ENCODE assay signal across 20 cellular contexts in the genomic region with DNA sequence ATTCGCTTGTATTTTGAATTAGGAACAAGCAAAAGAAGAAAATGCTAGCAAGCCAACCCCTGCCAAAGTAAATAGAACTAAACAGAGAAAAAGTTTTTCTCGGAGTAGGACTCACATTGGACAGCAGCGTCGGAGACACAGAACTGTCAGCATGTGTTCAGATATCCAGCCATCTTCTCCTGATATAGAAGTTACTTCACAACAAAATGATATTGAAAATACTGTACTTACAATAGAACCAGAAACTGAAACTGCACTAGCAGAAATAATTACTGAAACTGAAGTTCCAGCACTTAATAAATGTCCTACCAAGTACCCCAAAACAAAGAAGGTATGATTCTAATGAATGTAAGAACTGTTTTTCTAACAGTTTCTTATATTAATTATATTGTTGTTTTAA.
A peak's percentile ranks its signal among the peaks of the same experiment; 100 is the strongest.
DNase-seq lines count a peak whose midpoint lies in the region; ATAC-seq and TF ChIP-seq lines count a peak whose summit lies in the region.
"Had no signal": no experiment of that assay in that cellular context is flagged by ENCODE, and none has a peak within 500 bp of the region (broad histone marks: within the 10 kb centered on the region; RNA-seq: fewer than 3 reads in every experiment).

No MANE protein-coding gene starts in this region.

- no peaks in the 10 kb centered on the region for H4K20me1 ChIP-seq in IMR-90 (ENCODE audit: insufficient read depth, low read length)

- peaks cover 8% of the 10 kb centered on the region for H3K4me1 ChIP-seq in IMR-90 (ENCODE audit: control insufficient read depth, insufficient read depth, low read length)
- peaks cover 5% of the 10 kb centered on the region for H3K4me1 ChIP-seq in mesenchymal stem cell (ENCODE audit: control insufficient read depth, insufficient read depth, low read depth, low read length)
- H3K4me1 ChIP-seq in right cardiac atrium (ENCODE audit: control insufficient read depth, insufficient read depth, low read length) = no peaks in the 10 kb centered on the region
- no peaks in the 10 kb centered on the region for H3K4me1 ChIP-seq in neuronal stem cell (ENCODE audit: control insufficient read depth in 2 of 2, insufficient read depth in 1 of 2, low read depth in 1 of 2, low read length in 2 of 2)
- H3K4me1 ChIP-seq: upper lobe of left lung had no signal

- H3K56ac ChIP-seq in IMR-90 (ENCODE audit: extremely low read depth, insufficient read depth, low read length) = no peak overlapping the region

- in situ Hi-C loops in IMR-90 (cut with MboI; ENCODE audit: low sequenced_read_pairs) = no loop called here

- no peak overlapping the region for H3K4me2 ChIP-seq in IMR-90 (ENCODE audit: low read depth, low read length)
- no peak overlapping the region for H3K4me2 ChIP-seq in mesenchymal stem cell (ENCODE audit: low read length, poor library complexity, severe bottlenecking)
- no peak overlapping the region for H3K4me2 ChIP-seq in neuronal stem cell (ENCODE audit: insufficient read depth, low read length, poor library complexity, severe bottlenecking)

- H3K27me3 ChIP-seq in IMR-90 (ENCODE audit: control insufficient read depth, insufficient read depth, low read length) (no peaks in the 10 kb centered on the region), mesenchymal stem cell (ENCODE audit: control insufficient read depth in 1 of 2, insufficient read depth in 1 of 2, low read length in 2 of 2) (no peaks in the 10 kb centered on the region), right cardiac atrium (ENCODE audit: control insufficient read depth, insufficient read depth) (no peaks in the 10 kb centered on the region), neuronal stem cell (ENCODE audit: control insufficient read depth in 3 of 3, insufficient read depth in 3 of 3, low read depth in 1 of 3, low read length in 3 of 3) (no peaks in the 10 kb centered on the region)
- H3K27me3 ChIP-seq: brain microvascular endothelial cell, upper lobe of left lung had no signal

- H2BK15ac ChIP-seq in IMR-90 (ENCODE audit: low read depth, low read length) (no peak overlapping the region), mesenchymal stem cell (ENCODE audit: low read depth, poor library complexity, severe bottlenecking) (no peak overlapping the region), neuronal stem cell (ENCODE audit: low read length) (no peak overlapping the region)

- no peak for TF ChIP-seq CTCF in IMR-90 (conservative IDR thresholded peaks at IDR 0.05; ENCODE audit: low read depth, low read length)

- dilution Hi-C loops in IMR-90 (cut with HindIII; ENCODE audit: low sequenced_read_pairs, unreplicated experiment) = no loop called here

- no peaks in the 10 kb centered on the region for H3K27me3 Mint-ChIP-seq in activated naive CD4-positive, alpha-beta T cell treated with anti-CD3 and anti-CD28 coated beads, Interleukin-2, amount 10 ng/mL, durations not matched to agents 7 days and 5 days
- H3K27me3 Mint-ChIP-seq: naive thymus-derived CD8-positive, alpha-beta T cell had no signal

- TF ChIP-seq RAD21 in IMR-90 (IDR thresholded peaks at IDR 0.05; ENCODE audit: low read length) = no peak

- TF ChIP-seq POLR2A in IMR-90 (IDR thresholded peaks at IDR 0.05; ENCODE audit: low read depth, low read length) = no peak

- H2BK5ac ChIP-seq in IMR-90 (ENCODE audit: low read depth, low read length, poor library complexity, severe bottlenecking) (no peak overlapping the region), mesenchymal stem cell (ENCODE audit: low read depth, low read length, poor library complexity, severe bottlenecking) (no peak overlapping the region), neuronal stem cell (ENCODE audit: low read length) (no peak overlapping the region)

- no peak overlapping the region for H3K4ac ChIP-seq in IMR-90 (ENCODE audit: low read depth, low read length)
- H3K4ac ChIP-seq in mesenchymal stem cell (ENCODE audit: low read depth in 1 of 2, low read length in 2 of 2) = no peak overlapping the region
- no peak overlapping the region for H3K4ac ChIP-seq in neuronal stem cell (ENCODE audit: low read length)

- H4K5ac ChIP-seq in IMR-90 (ENCODE audit: low read depth, low read length) = no peak overlapping the region

- H3K27ac ChIP-seq in IMR-90 (ENCODE audit: insufficient read depth, low read length) = no peak overlapping the region
- H3K27ac ChIP-seq in mesenchymal stem cell (ENCODE audit: low read length, poor library complexity, severe bottlenecking) = no peak overlapping the region
- no peak overlapping the region for H3K27ac ChIP-seq in right cardiac atrium (ENCODE audit: low read length)
- H3K27ac ChIP-seq in neuronal stem cell (replicated peaks; ENCODE audit: low read length) = no peak overlapping the region
- H3K27ac ChIP-seq: brain microvascular endothelial cell, upper lobe of left lung had no signal

- H2BK12ac ChIP-seq in mesenchymal stem cell (ENCODE audit: low read length in 2 of 2) = no peak overlapping the region
- no peak overlapping the region for H2BK12ac ChIP-seq in neuronal stem cell (ENCODE audit: low read length)

- BruUV-seq in IMR-90 (replicated peaks; lab: Mats Ljungman, UMichigan) = no TSS peak

- H3K9ac ChIP-seq in IMR-90 (ENCODE audit: low read depth, low read length) (peak overlapping the region; percentile 35; the same call in 1 of the 2 replicates), mesenchymal stem cell (ENCODE audit: low read length) (peak overlapping the region; percentile 36), neuronal stem cell (ENCODE audit: low read depth, low read length, poor library complexity) (no peak overlapping the region)

- H3K4me3 Mint-ChIP-seq in activated naive CD4-positive, alpha-beta T cell treated with anti-CD3 and anti-CD28 coated beads, Interleukin-2, amount 10 ng/mL, durations not matched to agents 7 days and 5 days = no peak overlapping the region
- H3K4me3 Mint-ChIP-seq: immature natural killer cell; naive thymus-derived CD8-positive, alpha-beta T cell had no signal

- no peak for DNase-seq in IMR-90
- DNase-seq in mesenchymal stem cell = no peak
- DNase-seq in UCSD-AML1 (lab: John Stamatoyannopoulos, UW; ENCODE audit: unreplicated experiment) = no peak
- DNase-seq in right cardiac atrium = no peak
- DNase-seq in neuronal stem cell (ENCODE audit: low spot score) = no peak
- DNase-seq in activated naive CD4-positive, alpha-beta T cell treated with anti-CD3 and anti-CD28 coated beads, Interleukin-2, amount 10 ng/mL, durations not matched to agents 7 days and 5 days = no peak
- DNase-seq: activated CD4-positive, CD25-positive, alpha-beta regulatory T cell treated with anti-CD3 and anti-CD28 coated beads, Interleukin-2, amount 50 U/mL, for 72 hours; activated naive CD4-positive, alpha-beta T cell treated with Interleukin-2 at 50 U/mL for 16 hours; brain microvascular endothelial cell; DMS53; immature natural killer cell; naive thymus-derived CD8-positive, alpha-beta T cell; NCI-H187; posterior cingulate gyrus; SHP77; stimulated activated naive CD4-positive, alpha-beta T cell; upper lobe of left lung had no signal

- H3K79me1 ChIP-seq in IMR-90 (ENCODE audit: low read depth in 1 of 2, low read length in 2 of 2) (peaks cover 23 to 34% of the 10 kb centered on the region in 2 experiments), mesenchymal stem cell (replicated peaks; ENCODE audit: low read length, poor library complexity, severe bottlenecking) (peaks cover 9% of the 10 kb centered on the region), neuronal stem cell (ENCODE audit: low read depth, low read length) (no peaks in the 10 kb centered on the region)

- H4K91ac ChIP-seq in IMR-90 (ENCODE audit: insufficient read depth, low read depth, low read length) (no peak overlapping the region), mesenchymal stem cell (ENCODE audit: low read length) (no peak overlapping the region), neuronal stem cell (ENCODE audit: low read depth, low read length, poor library complexity) (no peak overlapping the region)

- H2AK5ac ChIP-seq in IMR-90 (ENCODE audit: low read depth, low read length) = no peak overlapping the region
- H2AK5ac ChIP-seq in mesenchymal stem cell (ENCODE audit: low read length, severe bottlenecking) = no peak overlapping the region
- no peak overlapping the region for H2AK5ac ChIP-seq in neuronal stem cell (ENCODE audit: low read depth, low read length)

- peaks cover 27% of the 10 kb centered on the region for H3K4me1 Mint-ChIP-seq in activated naive CD4-positive, alpha-beta T cell treated with anti-CD3 and anti-CD28 coated beads, Interleukin-2, amount 10 ng/mL, durations not matched to agents 7 days and 5 days

- CTCF ChIA-PET in IMR-90 (lab: Yijun Ruan, JAX) = interaction anchor here (0.8 kb wide), 1 partner anchor 180 kb away, joined by 4 read pairs; no protein-coding TSS in a partner anchor
- CTCF ChIA-PET in activated naive CD4-positive, alpha-beta T cell treated with anti-CD3 and anti-CD28 coated beads, Interleukin-2, amount 10 ng/mL, durations not matched to agents 7 days and 5 days (lab: Charles Lee) = no interaction called here

- no peak overlapping the region for H3K14ac ChIP-seq in IMR-90 (replicated peaks; ENCODE audit: low read depth, low read length)
- no peak overlapping the region for H3K14ac ChIP-seq in mesenchymal stem cell (ENCODE audit: low read length in 2 of 2)
- no peak overlapping the region for H3K14ac ChIP-seq in neuronal stem cell (ENCODE audit: low read length)

- H3K9me3 ChIP-seq in IMR-90 (ENCODE audit: control insufficient read depth, insufficient read depth, low read length) (no peaks in the 10 kb centered on the region), mesenchymal stem cell (ENCODE audit: control insufficient read depth, low read length) (no peaks in the 10 kb centered on the region), right cardiac atrium (ENCODE audit: control insufficient read depth, low read length) (no peaks in the 10 kb centered on the region), neuronal stem cell (replicated peaks in 1 of 2; ENCODE audit: control insufficient read depth in 2 of 2, insufficient read depth in 1 of 2, low read depth in 1 of 2, low read length in 2 of 2) (no peaks in the 10 kb centered on the region)
- H3K9me3 ChIP-seq: upper lobe of left lung had no signal

- peaks cover 60% of the 10 kb centered on the region for H3K36me3 Mint-ChIP-seq in activated naive CD4-positive, alpha-beta T cell treated with anti-CD3 and anti-CD28 coated beads, Interleukin-2, amount 10 ng/mL, durations not matched to agents 7 days and 5 days

- H3K27ac Mint-ChIP-seq in activated naive CD4-positive, alpha-beta T cell treated with anti-CD3 and anti-CD28 coated beads, Interleukin-2, amount 10 ng/mL, durations not matched to agents 7 days and 5 days = no peak overlapping the region

- ATAC-seq in GM18858 (IDR thresholded peaks at IDR 0.05; ENCODE audit: unreplicated experiment) = peak; percentile 36
- peak; percentile 61 for ATAC-seq in GM21576 (IDR thresholded peaks at IDR 0.05; ENCODE audit: unreplicated experiment)
- ATAC-seq in IMR-90 (ENCODE audit: low read depth) = no peak
- no peak for ATAC-seq in right cardiac atrium
- ATAC-seq: naive thymus-derived CD8-positive, alpha-beta T cell had no signal

- no peak overlapping the region for H2BK20ac ChIP-seq in IMR-90 (ENCODE audit: low read depth, low read length)

- H3K36me3 ChIP-seq in IMR-90 (ENCODE audit: control insufficient read depth, insufficient read depth, low read length) (peaks cover 30% of the 10 kb centered on the region), mesenchymal stem cell (ENCODE audit: control insufficient read depth in 1 of 2, insufficient read depth in 2 of 2, low read depth in 1 of 2, low read length in 2 of 2) (peaks cover 10 to 97% of the 10 kb centered on the region in 2 experiments), neuronal stem cell (replicated peaks in 1 of 2; ENCODE audit: control insufficient read depth in 2 of 2, insufficient read depth in 2 of 2, low read length in 2 of 2) (peaks cover 11 to 99% of the 10 kb centered on the region in 2 donors)

- H3K9me3 Mint-ChIP-seq in activated naive CD4-positive, alpha-beta T cell treated with anti-CD3 and anti-CD28 coated beads, Interleukin-2, amount 10 ng/mL, durations not matched to agents 7 days and 5 days = no peaks in the 10 kb centered on the region
- H3K9me3 Mint-ChIP-seq: immature natural killer cell; naive thymus-derived CD8-positive, alpha-beta T cell had no signal

- POLR2A ChIA-PET in IMR-90 (lab: Charles Lee; ENCODE audit: unreplicated experiment) = no interaction called here

- intact Hi-C loops in IMR-90 (cut with micrococcal nuclease) = loop anchor here (2.0 to 5.0 kb wide), 2 partner anchors 121 to 180 kb away; no protein-coding TSS in a partner anchor
- intact Hi-C loops in right cardiac atrium (cut with DNase I) = no loop called here

- H3K23ac ChIP-seq in IMR-90 (ENCODE audit: low read depth, low read length) = no peak overlapping the region
- H3K23ac ChIP-seq in mesenchymal stem cell (ENCODE audit: low read length in 2 of 2) = no peak overlapping the region
- H3K23ac ChIP-seq in neuronal stem cell (ENCODE audit: low read depth, low read length, poor library complexity) = no peak overlapping the region

- no peaks in the 10 kb centered on the region for H3K9me1 ChIP-seq in IMR-90 (ENCODE audit: insufficient read depth, low read length)

- no peak overlapping the region for H2AFZ ChIP-seq in IMR-90 (replicated peaks; ENCODE audit: low read length, poor library complexity)
- no peak overlapping the region for H2AFZ ChIP-seq in mesenchymal stem cell (ENCODE audit: low read depth, low read length)
- no peak overlapping the region for H2AFZ ChIP-seq in neuronal stem cell (ENCODE audit: low read length)

- no peak overlapping the region for H2AK9ac ChIP-seq in IMR-90 (replicated peaks; ENCODE audit: low read depth, low read length, poor library complexity)

- no peak overlapping the region for H4K8ac ChIP-seq in IMR-90 (ENCODE audit: low read depth in 2 of 2, low read length in 2 of 2)
- H4K8ac ChIP-seq in mesenchymal stem cell (ENCODE audit: low read length) = no peak overlapping the region
- H4K8ac ChIP-seq in neuronal stem cell (ENCODE audit: low read depth, low read length) = no peak overlapping the region

- H2BK120ac ChIP-seq in IMR-90 (ENCODE audit: low read depth, low read length) (no peak overlapping the region), mesenchymal stem cell (ENCODE audit: low read depth, low read length) (no peak overlapping the region), neuronal stem cell (ENCODE audit: low read depth, low read length) (no peak overlapping the region)

- no CpG with 5 or more reads among the region's 4 CpGs for WGBS in IMR-90 (ENCODE audit: extremely low coverage in 2 of 2, insufficient read length in 1 of 2), 2 experiments
- 100% methylated on average over 2 of the region's 4 CpGs for WGBS in mesenchymal stem cell
- WGBS in right cardiac atrium = 40% methylated on average over 4 of the region's 4 CpGs
- WGBS in neuronal stem cell (ENCODE audit: extremely low coverage in 2 of 2, insufficient read length in 2 of 2, insufficient replicate concordance in 1 of 2), 2 donors = no CpG with 5 or more reads among the region's 4 CpGs

- H3K4me3 ChIP-seq in IMR-90 (ENCODE audit: insufficient read depth, low read depth, low read length) = no peak overlapping the region
- H3K4me3 ChIP-seq in mesenchymal stem cell (ENCODE audit: insufficient read depth in 1 of 2, low read depth in 1 of 2, low read length in 2 of 2) = no peak overlapping the region
- H3K4me3 ChIP-seq in right cardiac atrium (ENCODE audit: low read length) = no peak overlapping the region
- no peak overlapping the region for H3K4me3 ChIP-seq in neuronal stem cell (ENCODE audit: low read length in 2 of 2)
- H3K4me3 ChIP-seq: lung, upper lobe of left lung had no signal

- H3K18ac ChIP-seq in IMR-90 (ENCODE audit: low read depth, low read length) (no peak overlapping the region), mesenchymal stem cell (ENCODE audit: low read depth in 1 of 2, low read length in 2 of 2) (no peak overlapping the region), neuronal stem cell (ENCODE audit: low read length) (no peak overlapping the region)

Comparison
In these comparisons a context has a peak if more than half of its experiments do, and no peak if none do; other contexts are left out.
1. ATAC-seq: peak in GM18858 (single experiment) and GM21576 (single experiment); none in IMR-90 (single experiment) and right cardiac atrium (0 of 2).